Comparison of ENCODE assay signal across 26 cellular contexts in the genomic region with DNA sequence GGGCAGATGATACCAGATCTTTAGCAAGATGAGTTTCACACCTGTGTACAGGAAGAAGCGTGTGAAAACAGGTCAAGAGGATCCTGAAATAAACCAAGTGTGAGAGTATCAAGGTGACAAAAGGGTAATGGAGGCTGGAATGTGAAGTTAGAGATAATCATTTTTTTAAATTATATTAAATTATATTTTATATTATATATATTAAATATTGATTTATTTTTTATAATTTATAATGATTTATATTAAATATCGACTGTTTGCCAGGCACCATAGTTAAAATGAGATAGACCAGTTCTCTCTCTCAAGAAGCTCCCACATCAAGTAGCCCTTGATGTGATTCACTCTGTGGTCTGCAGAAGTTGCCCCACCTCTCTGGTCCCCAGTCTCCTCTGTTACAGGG.
"Had no signal": no experiment of that assay in that cellular context is flagged by ENCODE, and none has a peak within 500 bp of the region (broad histone marks: within the 10 kb centered on the region; RNA-seq: fewer than 3 reads in every experiment).

No MANE protein-coding gene starts in this region.

- H3K4me3 Mint-ChIP-seq: stimulated activated memory B cell treated with anti-CD40 and anti-IgM and Interleukin-4, amounts not matched to agents 10 μg/mL and 1 μg/mL and 100 μg/mL, for 72 hours; stimulated activated naive B cell treated with anti-CD40 and anti-IgM and Interleukin-4, amounts not matched to agents 10 μg/mL and 1 μg/mL and 100 μg/mL, for 72 hours; stimulated activated naive CD8-positive, alpha-beta T cell treated with anti-CD3 and anti-CD28 coated beads, Interleukin-15, amount 100 ng/mL, for 72 hours; stimulated activated naive CD8-positive, alpha-beta T cell treated with anti-CD3 and anti-CD28 coated beads, Interleukin-15, Interleukin-2, amounts not matched to agents 100 ng/mL and 50 ng/mL, for 24 hours; type B pancreatic cell had no signal

- H3K27me3 ChIP-seq: suprapubic skin, testis, thyroid gland, tibial artery, tibial nerve, transverse colon, upper lobe of left lung, upper lobe of right lung, uterus, vagina had no signal

- H3K4me3 ChIP-seq: stomach, suprapubic skin, testis, thoracic aorta, thyroid gland, tibial artery, tibial nerve, transverse colon, upper lobe of left lung, upper lobe of right lung, uterus, vagina had no signal

- H3K4me1 Mint-ChIP-seq: stimulated activated memory B cell treated with anti-CD40 and anti-IgM and Interleukin-4, amounts not matched to agents 10 μg/mL and 1 μg/mL and 100 μg/mL, for 72 hours; stimulated activated naive B cell treated with anti-CD40 and anti-IgM and Interleukin-4, amounts not matched to agents 10 μg/mL and 1 μg/mL and 100 μg/mL, for 72 hours; stimulated activated naive CD8-positive, alpha-beta T cell treated with anti-CD3 and anti-CD28 coated beads, Interleukin-15, amount 100 ng/mL, for 72 hours had no signal

- ATAC-seq: stimulated activated memory B cell treated with anti-CD40 and anti-IgM and Interleukin-4, amounts not matched to agents 10 μg/mL and 1 μg/mL and 100 μg/mL, for 72 hours; stimulated activated naive CD8-positive, alpha-beta T cell treated with anti-CD3 and anti-CD28 coated beads, Interleukin-15, amount 100 ng/mL, for 72 hours; stimulated activated naive CD8-positive, alpha-beta T cell treated with anti-CD3 and anti-CD28 coated beads, Interleukin-15, Interleukin-2, amounts not matched to agents 100 U/mL and 50 U/mL, for 24 hours had no signal

- H3K9me3 Mint-ChIP-seq: stimulated activated memory B cell treated with anti-CD40 and anti-IgM and Interleukin-4, amounts not matched to agents 10 μg/mL and 1 μg/mL and 100 μg/mL, for 72 hours; stimulated activated naive B cell treated with anti-CD40 and anti-IgM and Interleukin-4, amounts not matched to agents 10 μg/mL and 1 μg/mL and 100 μg/mL, for 72 hours; stimulated activated naive CD8-positive, alpha-beta T cell treated with anti-CD3 and anti-CD28 coated beads, Interleukin-15, amount 100 ng/mL, for 72 hours; stimulated activated naive CD8-positive, alpha-beta T cell treated with anti-CD3 and anti-CD28 coated beads, Interleukin-15, Interleukin-2, amounts not matched to agents 100 ng/mL and 50 ng/mL, for 24 hours; type B pancreatic cell had no signal

- H3K4me1 ChIP-seq: stomach, suprapubic skin, testis, thyroid gland, tibial artery, tibial nerve, transverse colon, upper lobe of left lung, upper lobe of right lung, uterus, vagina had no signal

- H3K27ac Mint-ChIP-seq: stimulated activated memory B cell treated with anti-CD40 and anti-IgM and Interleukin-4, amounts not matched to agents 10 μg/mL and 1 μg/mL and 100 μg/mL, for 72 hours; stimulated activated naive B cell treated with anti-CD40 and anti-IgM and Interleukin-4, amounts not matched to agents 10 μg/mL and 1 μg/mL and 100 μg/mL, for 72 hours; stimulated activated naive CD8-positive, alpha-beta T cell treated with anti-CD3 and anti-CD28 coated beads, Interleukin-15, amount 100 ng/mL, for 72 hours; stimulated activated naive CD8-positive, alpha-beta T cell treated with anti-CD3 and anti-CD28 coated beads, Interleukin-15, Interleukin-2, amounts not matched to agents 100 ng/mL and 50 ng/mL, for 24 hours; type B pancreatic cell had no signal

- H3K27ac ChIP-seq: stomach, suprapubic skin, testis, thoracic aorta, thyroid gland, tibial artery, tibial nerve, transverse colon, upper lobe of left lung, upper lobe of right lung, uterus, vagina had no signal

- H3K9me3 ChIP-seq: stomach, suprapubic skin, testis, thoracic aorta, thyroid gland, tibial artery, tibial nerve, transverse colon, upper lobe of left lung, upper lobe of right lung, uterus, vagina had no signal

- H3K36me3 ChIP-seq: stomach, suprapubic skin, thoracic aorta, thyroid gland, tibial artery, tibial nerve, transverse colon, upper lobe of left lung, upper lobe of right lung, uterus, vagina had no signal

- H3K27me3 Mint-ChIP-seq: stimulated activated memory B cell treated with anti-CD40 and anti-IgM and Interleukin-4, amounts not matched to agents 10 μg/mL and 1 μg/mL and 100 μg/mL, for 72 hours; stimulated activated naive B cell treated with anti-CD40 and anti-IgM and Interleukin-4, amounts not matched to agents 10 μg/mL and 1 μg/mL and 100 μg/mL, for 72 hours; stimulated activated naive CD8-positive, alpha-beta T cell treated with anti-CD3 and anti-CD28 coated beads, Interleukin-15, amount 100 ng/mL, for 72 hours had no signal

- DNase-seq: stimulated activated CD4-positive, alpha-beta T cell treated with anti-CD3 and anti-CD28 coated beads, Interleukin-2, amount 100 ng/mL, for 48 hours; stimulated activated CD4-positive, alpha-beta T cell treated with anti-CD3 and anti-CD28 coated beads, Interleukin-4, amount 100 ng/mL, for 1 hour; stimulated activated CD4-positive, alpha-beta T cell treated with anti-CD3 and anti-CD28 coated beads, Interleukin-4, amount 100 ng/mL, for 24 hours; stimulated activated CD4-positive, alpha-beta T cell treated with anti-CD3 and anti-CD28 coated beads, Interleukin-4, amount 100 ng/mL, for 4 hours; stimulated activated CD8-positive, alpha-beta memory T cell treated with anti-CD3 and anti-CD28 coated beads, Interleukin-4, amount 100 ng/mL, for 48 hours; stimulated activated naive B cell treated with anti-CD40 and anti-IgM and Interleukin-4, amounts not matched to agents 10 μg/mL and 1 μg/mL and 100 μg/mL, for 72 hours; stimulated activated naive CD4-positive, alpha-beta T cell treated with Interleukin-2 at 50 U/mL for 16 hours; stimulated activated naive CD8-positive, alpha-beta T cell treated with anti-CD3 and anti-CD28 coated beads, Interleukin-15, amount 100 ng/mL, for 72 hours; stimulated activated naive CD8-positive, alpha-beta T cell treated with anti-CD3 and anti-CD28 coated beads, Interleukin-15, Interleukin-2, amounts not matched to agents 100 U/mL and 50 U/mL, for 24 hours; stomach; substantia nigra; testis; thyroid gland; tibial artery; transverse colon; trophoblast cell; upper lobe of left lung; upper lobe of right lung; uterus had no signal

- H3K36me3 Mint-ChIP-seq: stimulated activated memory B cell treated with anti-CD40 and anti-IgM and Interleukin-4, amounts not matched to agents 10 μg/mL and 1 μg/mL and 100 μg/mL, for 72 hours; stimulated activated naive B cell treated with anti-CD40 and anti-IgM and Interleukin-4, amounts not matched to agents 10 μg/mL and 1 μg/mL and 100 μg/mL, for 72 hours; type B pancreatic cell had no signal
